Comparison of ENCODE assay signal across 8 cellular contexts in the genomic region with DNA sequence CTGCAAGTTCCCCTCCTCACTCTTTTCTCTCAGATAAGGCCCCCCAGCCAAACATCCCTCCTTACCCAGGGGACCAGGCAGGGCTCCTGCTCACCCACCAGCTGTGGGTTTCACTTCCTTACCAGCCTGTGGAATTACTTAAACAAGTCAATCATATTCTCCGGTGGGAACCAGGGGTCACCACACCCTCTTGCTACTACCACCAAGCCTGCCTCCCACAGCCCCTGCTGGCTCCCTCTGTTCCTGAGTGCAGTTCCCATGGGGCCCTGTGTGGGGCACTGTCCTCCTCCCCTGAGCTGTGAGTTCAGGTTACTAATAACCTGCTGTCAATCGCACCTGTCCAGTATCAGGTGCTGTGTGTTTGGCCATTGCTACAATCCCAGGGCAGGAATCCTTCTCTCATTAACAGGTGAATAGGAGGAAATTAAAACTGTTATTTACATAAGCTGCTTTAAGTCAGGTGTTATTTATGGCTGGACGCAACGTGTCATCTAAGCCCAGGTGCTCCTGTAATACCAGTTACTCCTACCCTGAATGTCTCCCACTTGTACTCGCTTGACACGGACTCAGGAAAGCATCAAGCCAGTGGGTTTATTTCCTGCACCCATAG. TPM values are rescaled to one million over a fixed set of nuclear protein-coding genes. Genes with fewer than 3 reads are reported as not detected.
DNase-seq lines count a peak whose midpoint lies in the region; ATAC-seq and TF ChIP-seq lines count a peak whose summit lies in the region.

No MANE protein-coding gene starts in this region.

- H3K36me3 ChIP-seq in BE2C, result no peaks in the 10 kb centered on the region

- peaks cover 22% of the 10 kb centered on the region for H3K4me1 Mint-ChIP-seq in activated CD4-positive, alpha-beta T cell treated with anti-CD3 and anti-CD28 coated beads, Interleukin-2, amount 10 ng/mL, durations not matched to agents 24 days and 14 days

- no peaks in the 10 kb centered on the region for H3K27me3 ChIP-seq in BE2C

- ATAC-seq in GM18858 (IDR thresholded peaks at IDR 0.05; ENCODE audit: unreplicated experiment), result peak; percentile 88
- peak; percentile 75 for ATAC-seq in HG03025 (IDR thresholded peaks at IDR 0.05; ENCODE audit: low FRiP score, unreplicated experiment)

- TF ChIP-seq CTCF in BE2C (IDR thresholded peaks at IDR 0.05; ENCODE audit: low read depth, low read length) (peak; percentile 98), fibroblast of mammary gland (conservative IDR thresholded peaks at IDR 0.05; ENCODE audit: control insufficient read depth, insufficient read depth, low read depth, low read length) (peak; percentile 86), retinal pigment epithelial cell (conservative IDR thresholded peaks at IDR 0.05; ENCODE audit: low read depth, low read length) (peak; percentile 94)

- H3K4me3 ChIP-seq in BE2C (ENCODE audit: low read depth, low read length), result no peak overlapping the region
- no peak overlapping the region for H3K4me3 ChIP-seq in fibroblast of mammary gland (ENCODE audit: control insufficient read depth, low read depth, low read length)
- no peak overlapping the region for H3K4me3 ChIP-seq in retinal pigment epithelial cell (ENCODE audit: low read length)

- DNase-seq in BE2C (peak; percentile 70), NCI-H2081 treated with DMSO at 0.1 percent for 48 hours (lab: John Stamatoyannopoulos, UW) (peak; percentile 86), fibroblast of mammary gland (ENCODE audit: low read depth) (peak; percentile 30), retinal pigment epithelial cell (ENCODE audit: low read depth) (no peak), middle frontal gyrus (ENCODE audit: extremely low spot score, low spot score) (no peak)
- peak; percentile 86 for DNase-seq in activated CD4-positive, alpha-beta T cell treated with anti-CD3 and anti-CD28 coated beads, Interleukin-2, amount 10 ng/mL, durations not matched to agents 24 days and 14 days

- no peaks in the 10 kb centered on the region for H3K36me3 Mint-ChIP-seq in activated CD4-positive, alpha-beta T cell treated with anti-CD3 and anti-CD28 coated beads, Interleukin-2, amount 10 ng/mL, durations not matched to agents 24 days and 14 days (ENCODE audit: low read depth)

- intact Hi-C loops in activated CD4-positive, alpha-beta T cell treated with anti-CD3 and anti-CD28 coated beads, Interleukin-2, amount 10 ng/mL, durations not matched to agents 24 days and 14 days (cut with micrococcal nuclease), result no loop called here

- H3K4me3 Mint-ChIP-seq in activated CD4-positive, alpha-beta T cell treated with anti-CD3 and anti-CD28 coated beads, Interleukin-2, amount 10 ng/mL, durations not matched to agents 24 days and 14 days, result no peak overlapping the region

- H3K9me3 ChIP-seq in BE2C, result no peaks in the 10 kb centered on the region

- H3K27ac Mint-ChIP-seq in activated CD4-positive, alpha-beta T cell treated with anti-CD3 and anti-CD28 coated beads, Interleukin-2, amount 10 ng/mL, durations not matched to agents 24 days and 14 days, result no peak overlapping the region

- H3K27me3 Mint-ChIP-seq in activated CD4-positive, alpha-beta T cell treated with anti-CD3 and anti-CD28 coated beads, Interleukin-2, amount 10 ng/mL, durations not matched to agents 24 days and 14 days, result peaks cover 16% of the 10 kb centered on the region

- H3K9me3 Mint-ChIP-seq in activated CD4-positive, alpha-beta T cell treated with anti-CD3 and anti-CD28 coated beads, Interleukin-2, amount 10 ng/mL, durations not matched to agents 24 days and 14 days, result no peaks in the 10 kb centered on the region

- H3K4me1 ChIP-seq in BE2C, result no peaks in the 10 kb centered on the region

RNA-seq across cellular contexts. Expression of a gene that starts 53.1 kb away (rescaled TPM):
- polyA plus RNA-seq in BE2C (2012; ENCODE audit: insufficient read depth, insufficient read length, low read depth), result 34.2 TPM
- total RNA-seq in activated CD4-positive, alpha-beta T cell treated with anti-CD3 and anti-CD28 coated beads, Interleukin-2, amount 10 ng/mL, durations not matched to agents 24 days and 14 days, result 189 and 195 TPM in 2 replicates

Comparison
In these comparisons a context has a peak if more than half of its experiments do, and no peak if none do; other contexts are left out.
1. DNase-seq: peak in BE2C (single experiment), NCI-H2081 treated with DMSO at 0.1 percent for 48 hours (single experiment), activated CD4-positive, alpha-beta T cell treated with anti-CD3 and anti-CD28 coated beads, Interleukin-2, amount 10 ng/mL, durations not matched to agents 24 days and 14 days (single experiment) and fibroblast of mammary gland (single experiment); none in retinal pigment epithelial cell (single experiment) and middle frontal gyrus (single experiment).
2. Peak in every context shown above with its lines, with median percentiles within 50 percentile points of each other: CTCF ChIP-seq.